9 cellular contexts compared by ENCODE assay signal in genomic region chr11:103537904-103538502, GRCh38.
A peak's percentile ranks its signal among the peaks of the same experiment; 100 is the strongest.
DNase-seq lines count a peak whose midpoint lies in the region; ATAC-seq and TF ChIP-seq lines count a peak whose summit lies in the region.
"Had no signal": no experiment of that assay in that cellular context is flagged by ENCODE, and none has a peak within 500 bp of the region (broad histone marks: within the 10 kb centered on the region; RNA-seq: fewer than 3 reads in every experiment).

No MANE protein-coding gene starts in this region.

- H3K36me3 ChIP-seq in SK-N-MC (ENCODE audit: insufficient read depth, low read length), result no peaks in the 10 kb centered on the region
- H3K36me3 ChIP-seq in body of pancreas (replicated peaks in 1 of 2; ENCODE audit: insufficient read depth in 1 of 2, low read depth in 2 of 2), result no peaks in the 10 kb centered on the region

- H3K4me3 ChIP-seq in SK-N-MC (no peak overlapping the region), body of pancreas (no peak overlapping the region)

- DNase-seq in AG09319 (ENCODE audit: extremely low read depth, low read depth) (no peak), HCEC 1CT (peak; percentile 30), SK-N-MC (ENCODE audit: low read depth, low spot score) (peak; percentile 10), glutamatergic neuron (no peak), body of pancreas (no peak), occipital lobe (lab: John Stamatoyannopoulos, UW) (no peak)
- no peak for DNase-seq in activated T-cell treated with anti-CD3 and anti-CD28 coated beads, Interleukin-2, amount 50 U/mL, for 4 hours
- DNase-seq: activated naive CD8-positive, alpha-beta T cell treated with anti-CD3 and anti-CD28 coated beads, Interleukin-2, amount 10 ng/mL, durations not matched to agents 7 days and 5 days had no signal

- no peak overlapping the region for H3K9ac ChIP-seq in SK-N-MC (ENCODE audit: insufficient read length)

- TF ChIP-seq POLR2A in body of pancreas (IDR thresholded peaks at IDR 0.05), result no peak

- peaks cover 12% of the 10 kb centered on the region for H3K27me3 Mint-ChIP-seq in glutamatergic neuron (ENCODE audit: unreplicated experiment)
- H3K27me3 Mint-ChIP-seq in activated T-cell treated with anti-CD3 and anti-CD28 coated beads, Interleukin-2, amount 50 U/mL, for 4 hours (ENCODE audit: low read depth), result peaks cover 7% of the 10 kb centered on the region

- peaks cover 6% of the 10 kb centered on the region for H3K36me3 Mint-ChIP-seq in glutamatergic neuron (ENCODE audit: unreplicated experiment)
- no peaks in the 10 kb centered on the region for H3K36me3 Mint-ChIP-seq in activated T-cell treated with anti-CD3 and anti-CD28 coated beads, Interleukin-2, amount 50 U/mL, for 4 hours (ENCODE audit: insufficient read depth)
- H3K36me3 Mint-ChIP-seq: activated naive CD8-positive, alpha-beta T cell treated with anti-CD3 and anti-CD28 coated beads, Interleukin-2, amount 10 ng/mL, durations not matched to agents 7 days and 5 days had no signal

- TF ChIP-seq CTCF in AG09319 (IDR thresholded peaks at IDR 0.05; ENCODE audit: low read depth, low read length) (peak; percentile 54), glutamatergic neuron (IDR thresholded peaks at IDR 0.05; ENCODE audit: partially characterized antibody, unreplicated experiment) (peak; percentile 58), body of pancreas (IDR thresholded peaks at IDR 0.05) (peak in 2 of 7 experiments; percentile 3 to 25)

- intact Hi-C loops in body of pancreas (cut with DNase I), result no loop called here

- H3K9me3 Mint-ChIP-seq in glutamatergic neuron (ENCODE audit: unreplicated experiment), result peaks cover 17% of the 10 kb centered on the region
- peaks cover 9% of the 10 kb centered on the region for H3K9me3 Mint-ChIP-seq in activated T-cell treated with anti-CD3 and anti-CD28 coated beads, Interleukin-2, amount 50 U/mL, for 4 hours

- H3K27ac Mint-ChIP-seq in glutamatergic neuron (ENCODE audit: unreplicated experiment), result peak overlapping the region; percentile 91
- H3K27ac Mint-ChIP-seq: activated naive CD8-positive, alpha-beta T cell treated with anti-CD3 and anti-CD28 coated beads, Interleukin-2, amount 10 ng/mL, durations not matched to agents 7 days and 5 days had no signal

- no peak for ATAC-seq in GM21526 (IDR thresholded peaks at IDR 0.05; ENCODE audit: low FRiP score, unreplicated experiment)
- no peak for ATAC-seq in activated T-cell treated with anti-CD3 and anti-CD28 coated beads, Interleukin-2, amount 50 U/mL, for 4 hours
- ATAC-seq in body of pancreas, result no peak

- H3K4me3 Mint-ChIP-seq in glutamatergic neuron (ENCODE audit: unreplicated experiment), result peak overlapping the region; percentile 75
- no peak overlapping the region for H3K4me3 Mint-ChIP-seq in activated T-cell treated with anti-CD3 and anti-CD28 coated beads, Interleukin-2, amount 50 U/mL, for 4 hours
- H3K4me3 Mint-ChIP-seq: activated naive CD8-positive, alpha-beta T cell treated with anti-CD3 and anti-CD28 coated beads, Interleukin-2, amount 10 ng/mL, durations not matched to agents 7 days and 5 days had no signal

- no peaks in the 10 kb centered on the region for H3K27me3 ChIP-seq in body of pancreas

- H3K4me1 ChIP-seq in body of pancreas, result no peaks in the 10 kb centered on the region

- no peak overlapping the region for H3K27ac ChIP-seq in SK-N-MC
- no peak overlapping the region for H3K27ac ChIP-seq in body of pancreas

- peaks cover 25% of the 10 kb centered on the region for H3K4me1 Mint-ChIP-seq in glutamatergic neuron (ENCODE audit: low read depth, unreplicated experiment)
- H3K4me1 Mint-ChIP-seq in activated T-cell treated with anti-CD3 and anti-CD28 coated beads, Interleukin-2, amount 50 U/mL, for 4 hours (ENCODE audit: low read depth), result no peaks in the 10 kb centered on the region
- H3K4me1 Mint-ChIP-seq: activated naive CD8-positive, alpha-beta T cell treated with anti-CD3 and anti-CD28 coated beads, Interleukin-2, amount 10 ng/mL, durations not matched to agents 7 days and 5 days had no signal

- H3K9me3 ChIP-seq in SK-N-MC (ENCODE audit: low read depth, low read length), result 0 out of 2 replicates have a peak, but pooled peaks cover 6% of the 10 kb centered on the region
- no peaks in the 10 kb centered on the region for H3K9me3 ChIP-seq in body of pancreas

Comparison
In these comparisons a context has a peak if more than half of its experiments do, and no peak if none do; other contexts are left out.
1. DNase-seq: peak in HCEC 1CT (single experiment) and SK-N-MC (single experiment); none in AG09319 (single experiment), glutamatergic neuron (single experiment), activated T-cell treated with anti-CD3 and anti-CD28 coated beads, Interleukin-2, amount 50 U/mL, for 4 hours (single experiment), body of pancreas (0 of 4) and occipital lobe (single experiment).